In genomic region chr5:67206381-67207328, GRCh38 we compare ENCODE assay signal across 8 cellular contexts. TPM values are rescaled to one million over a fixed set of nuclear protein-coding genes. Genes with fewer than 3 reads are reported as not detected.
A peak's percentile ranks its signal among the peaks of the same experiment; 100 is the strongest.
DNase-seq lines count a peak whose midpoint lies in the region; ATAC-seq and TF ChIP-seq lines count a peak whose summit lies in the region.

No MANE protein-coding gene starts in this region.

- TF ChIP-seq CTCF in RWPE1 (conservative IDR thresholded peaks at IDR 0.05; ENCODE audit: low read depth) (no peak), lower lobe of right lung (IDR thresholded peaks at IDR 0.05) (no peak), thyroid gland (IDR thresholded peaks at IDR 0.05) (no peak)

- WGBS in thyroid gland, 2 donors: 74 to 75% methylated on average over 7 of the region's 7 CpGs

- H3K27ac ChIP-seq in RWPE1 (peak overlapping the region; percentile 57), lower lobe of right lung (peak overlapping the region; percentile 50), thyroid gland (peak overlapping the region; percentile 9 to 33 (median 32))

- peak overlapping the region; percentile 92 for H3K27ac Mint-ChIP-seq in activated T-helper 2 cell treated with anti-CD3 and anti-CD28 coated beads, Interferon-gamma antibody, Interleukin-2, Interleukin-4, amounts not matched to agents 10 μg/mL and 5 μg/mL and 100 μg/mL, durations not matched to agents 14 hours and 24 hours and 36 hours

- no peak for TF ChIP-seq POLR2A in thyroid gland (IDR thresholded peaks at IDR 0.05)

- DNase-seq in RWPE1 (ENCODE audit: low spot score): peak; percentile 98
- peak; percentile 92 for DNase-seq in activated T-helper 2 cell treated with anti-CD3 and anti-CD28 coated beads, Interferon-gamma antibody, Interleukin-2, Interleukin-4, amounts not matched to agents 10 μg/mL and 5 μg/mL and 100 μg/mL, durations not matched to agents 14 hours and 24 hours and 36 hours (ENCODE audit: low spot score)
- DNase-seq in lower lobe of right lung: peak; percentile 68
- DNase-seq in thyroid gland: peak; percentile 27 to 39
- DNase-seq in COR-L47 (lab: John Stamatoyannopoulos, UW): no peak
- no peak for DNase-seq in AG20443 (ENCODE audit: low spot score)

- intact Hi-C loops in activated T-helper 2 cell treated with anti-CD3 and anti-CD28 coated beads, Interferon-gamma antibody, Interleukin-2, Interleukin-4, amounts not matched to agents 10 μg/mL and 5 μg/mL and 100 μg/mL, durations not matched to agents 14 hours and 24 hours and 36 hours (cut with micrococcal nuclease): loop anchor here (1.0 to 10.0 kb wide), 6 partner anchors 10 to 1076 kb away; no protein-coding TSS in a partner anchor
- intact Hi-C loops in lower lobe of right lung (cut with DNase I): no loop called here
- intact Hi-C loops in thyroid gland (cut with DNase I): loop anchor here (10.0 kb wide), 1 partner anchor 392 kb away; no protein-coding TSS in a partner anchor

- H3K4me3 ChIP-seq in lower lobe of right lung (no peak overlapping the region), thyroid gland (replicated peaks in 1 of 3) (no peak overlapping the region)

- H3K36me3 ChIP-seq in lower lobe of right lung: no peaks in the 10 kb centered on the region
- no peaks in the 10 kb centered on the region for H3K36me3 ChIP-seq in thyroid gland

- POLR2A ChIA-PET in RWPE1 (lab: Yijun Ruan, JAX; ENCODE audit: low non-redundant PET): no interaction called here

- H3K27me3 ChIP-seq in lower lobe of right lung (ENCODE audit: low read depth): no peaks in the 10 kb centered on the region
- H3K27me3 ChIP-seq in thyroid gland: no peaks in the 10 kb centered on the region

- peaks cover 71% of the 10 kb centered on the region for H3K4me1 Mint-ChIP-seq in activated T-helper 2 cell treated with anti-CD3 and anti-CD28 coated beads, Interferon-gamma antibody, Interleukin-2, Interleukin-4, amounts not matched to agents 10 μg/mL and 5 μg/mL and 100 μg/mL, durations not matched to agents 14 hours and 24 hours and 36 hours (ENCODE audit: low read depth)

- H3K4me1 ChIP-seq in lower lobe of right lung (peaks cover 55% of the 10 kb centered on the region), thyroid gland (peaks cover 9 to 12% of the 10 kb centered on the region in 2 donors)

- H3K4me3 Mint-ChIP-seq in activated T-helper 2 cell treated with anti-CD3 and anti-CD28 coated beads, Interferon-gamma antibody, Interleukin-2, Interleukin-4, amounts not matched to agents 10 μg/mL and 5 μg/mL and 100 μg/mL, durations not matched to agents 14 hours and 24 hours and 36 hours (ENCODE audit: low read depth): peak overlapping the region; percentile 33

- H3K9me3 ChIP-seq in lower lobe of right lung: no peaks in the 10 kb centered on the region
- H3K9me3 ChIP-seq in thyroid gland: no peaks in the 10 kb centered on the region

- ATAC-seq in GM18870 (IDR thresholded peaks at IDR 0.05; ENCODE audit: unreplicated experiment) (peak; percentile 87), HG03045 (IDR thresholded peaks at IDR 0.05; ENCODE audit: unreplicated experiment) (peak; percentile 80), lower lobe of right lung (peak; percentile 82 to 87)

- peaks cover 12% of the 10 kb centered on the region for H3K36me3 Mint-ChIP-seq in activated T-helper 2 cell treated with anti-CD3 and anti-CD28 coated beads, Interferon-gamma antibody, Interleukin-2, Interleukin-4, amounts not matched to agents 10 μg/mL and 5 μg/mL and 100 μg/mL, durations not matched to agents 14 hours and 24 hours and 36 hours (ENCODE audit: low read depth)

- CTCF ChIA-PET in RWPE1 (lab: Yijun Ruan, JAX): interaction anchor here (0.6 to 1.4 kb wide), 4 partner anchors 40 to 830 kb away, joined by 3 to 5 read pairs (median 4); no protein-coding TSS in a partner anchor

- H3K9me3 Mint-ChIP-seq in activated T-helper 2 cell treated with anti-CD3 and anti-CD28 coated beads, Interferon-gamma antibody, Interleukin-2, Interleukin-4, amounts not matched to agents 10 μg/mL and 5 μg/mL and 100 μg/mL, durations not matched to agents 14 hours and 24 hours and 36 hours: peaks cover under 1% of the 10 kb centered on the region

- H3K27me3 Mint-ChIP-seq in activated T-helper 2 cell treated with anti-CD3 and anti-CD28 coated beads, Interferon-gamma antibody, Interleukin-2, Interleukin-4, amounts not matched to agents 10 μg/mL and 5 μg/mL and 100 μg/mL, durations not matched to agents 14 hours and 24 hours and 36 hours (ENCODE audit: low read depth): no peaks in the 10 kb centered on the region

RNA-seq across cellular contexts. Expression of gene CD180, which starts 10.1 kb away (rescaled TPM):
- 0.02 TPM in 2 replicates for total RNA-seq in activated T-helper 2 cell treated with anti-CD3 and anti-CD28 coated beads, Interferon-gamma antibody, Interleukin-2, Interleukin-4, amounts not matched to agents 10 μg/mL and 5 μg/mL and 100 μg/mL, durations not matched to agents 14 hours and 24 hours and 36 hours
- total RNA-seq in lower lobe of right lung (4.9 TPM), thyroid gland (1 to 10 TPM in 1 of 4 donors, under 1 TPM in 3; 0.20 to 1.1 (median 0.61) TPM)

Comparison
In these comparisons a context has a peak if more than half of its experiments do, and no peak if none do; other contexts are left out.
1. DNase-seq: peak in RWPE1 (single experiment), activated T-helper 2 cell treated with anti-CD3 and anti-CD28 coated beads, Interferon-gamma antibody, Interleukin-2, Interleukin-4, amounts not matched to agents 10 μg/mL and 5 μg/mL and 100 μg/mL, durations not matched to agents 14 hours and 24 hours and 36 hours (single experiment), lower lobe of right lung (single experiment) and thyroid gland (2 of 2); none in COR-L47 (single experiment) and AG20443 (single experiment).
2. Peak in every context shown above with its lines, with median percentiles within 50 percentile points of each other: ATAC-seq and H3K27ac ChIP-seq.